In the genomic region with DNA sequence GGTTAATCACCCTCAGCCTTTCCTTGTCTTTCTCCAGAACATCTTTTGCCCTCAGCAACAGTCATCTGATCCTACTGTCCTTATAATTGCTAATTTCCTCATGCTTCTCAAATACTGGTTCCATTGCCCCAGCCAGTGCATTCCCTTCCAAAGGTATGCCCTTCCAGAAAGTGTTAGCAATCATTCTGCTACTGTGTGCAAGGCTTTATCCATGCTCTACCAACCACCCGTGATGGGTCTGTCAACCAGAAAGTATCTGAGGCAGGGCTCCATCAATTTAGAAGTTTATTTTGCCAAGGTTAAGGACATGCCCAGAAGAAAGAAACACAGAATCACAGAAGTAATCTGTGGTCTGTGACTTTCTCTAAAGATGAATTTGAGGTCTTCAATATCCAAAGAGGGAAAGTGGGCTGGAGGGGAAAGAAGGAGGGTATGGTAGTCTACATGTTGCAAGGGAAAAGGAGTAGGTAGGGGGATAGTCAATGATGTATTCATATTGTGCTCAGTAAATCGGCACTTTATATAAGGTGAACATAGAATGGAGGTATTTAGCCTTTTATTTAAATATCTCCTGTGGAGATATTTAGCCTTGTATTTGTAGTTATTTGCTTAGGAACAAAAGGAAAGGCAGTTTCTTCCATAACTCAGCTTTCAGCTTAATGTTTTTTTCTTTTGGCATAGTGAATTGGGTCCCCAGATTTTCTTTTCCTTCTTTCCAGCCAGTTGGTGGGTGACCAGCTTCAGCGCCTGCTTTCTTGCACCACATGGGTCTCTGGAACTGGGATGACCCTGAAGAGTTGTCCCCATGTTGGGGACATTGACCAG, we compare ENCODE assay signal across 1 cellular context.
TF ChIP-seq lines count a peak whose summit lies in the region.

No MANE protein-coding gene starts in this region.

TF ChIP-seq in WTC11, 78 proteins besides CTCF, POLR2A, EP300 and RAD21 (continued from another document):
- TF ChIP-seq, protein P1, sequence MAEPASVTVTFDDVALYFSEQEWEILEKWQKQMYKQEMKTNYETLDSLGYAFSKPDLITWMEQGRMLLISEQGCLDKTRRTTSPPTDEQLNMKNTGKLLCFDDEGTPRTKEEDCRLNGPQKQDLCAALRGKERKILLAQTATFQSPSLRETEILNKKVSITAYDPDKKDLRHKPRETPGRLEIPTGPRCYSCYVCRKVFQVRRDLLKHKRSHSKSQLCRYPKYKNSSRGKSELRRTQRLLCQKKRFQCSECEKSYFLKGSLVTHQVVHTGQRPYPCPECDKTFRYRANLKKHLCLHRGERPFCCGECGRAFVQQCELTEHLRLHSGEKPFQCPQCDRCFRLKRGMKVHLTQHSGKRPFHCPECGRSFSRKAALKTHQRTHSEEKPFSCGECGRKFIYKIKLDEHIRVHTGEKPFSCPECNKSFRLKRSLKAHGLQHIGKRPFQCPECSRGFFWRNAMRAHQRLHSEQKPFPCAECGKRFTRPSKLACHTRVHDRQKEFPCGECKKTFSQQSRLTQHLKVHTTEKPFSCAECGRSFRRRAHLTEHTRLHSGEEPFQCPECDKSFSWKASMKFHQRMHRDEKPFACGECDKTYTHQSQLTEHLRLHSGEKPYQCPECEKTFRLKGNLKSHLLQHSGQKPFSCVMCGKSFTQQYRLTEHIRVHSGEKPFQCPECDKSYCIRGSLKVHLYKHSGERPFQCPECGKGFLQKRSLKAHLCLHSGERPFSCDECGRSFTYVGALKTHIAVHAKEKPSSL (CRISPR knock-in tag; conservative IDR thresholded peaks at IDR 0.05): no peak
- TF ChIP-seq ELF4 (CRISPR knock-in tag; IDR thresholded peaks at IDR 0.05; ENCODE audit: low read depth) (no peak), ZNF671 (CRISPR knock-in tag; IDR thresholded peaks at IDR 0.05) (no peak), EMX1 (CRISPR knock-in tag; IDR thresholded peaks at IDR 0.05) (no peak), RORB (CRISPR knock-in tag; IDR thresholded peaks at IDR 0.05) (no peak), MXD4 (CRISPR knock-in tag; IDR thresholded peaks at IDR 0.05; ENCODE audit: borderline replicate concordance) (no peak), ZSCAN18 (CRISPR knock-in tag; IDR thresholded peaks at IDR 0.05) (no peak), ESRRA (CRISPR knock-in tag; IDR thresholded peaks at IDR 0.05; ENCODE audit: borderline replicate concordance) (no peak), KAT7 (CRISPR knock-in tag; IDR thresholded peaks at IDR 0.05; ENCODE audit: borderline replicate concordance) (no peak)
- TF ChIP-seq, protein P2, sequence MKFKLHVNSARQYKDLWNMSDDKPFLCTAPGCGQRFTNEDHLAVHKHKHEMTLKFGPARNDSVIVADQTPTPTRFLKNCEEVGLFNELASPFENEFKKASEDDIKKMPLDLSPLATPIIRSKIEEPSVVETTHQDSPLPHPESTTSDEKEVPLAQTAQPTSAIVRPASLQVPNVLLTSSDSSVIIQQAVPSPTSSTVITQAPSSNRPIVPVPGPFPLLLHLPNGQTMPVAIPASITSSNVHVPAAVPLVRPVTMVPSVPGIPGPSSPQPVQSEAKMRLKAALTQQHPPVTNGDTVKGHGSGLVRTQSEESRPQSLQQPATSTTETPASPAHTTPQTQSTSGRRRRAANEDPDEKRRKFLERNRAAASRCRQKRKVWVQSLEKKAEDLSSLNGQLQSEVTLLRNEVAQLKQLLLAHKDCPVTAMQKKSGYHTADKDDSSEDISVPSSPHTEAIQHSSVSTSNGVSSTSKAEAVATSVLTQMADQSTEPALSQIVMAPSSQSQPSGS (CRISPR knock-in tag; IDR thresholded peaks at IDR 0.05; ENCODE audit: borderline replicate concordance, low read depth): no peak
